In the genomic region with DNA sequence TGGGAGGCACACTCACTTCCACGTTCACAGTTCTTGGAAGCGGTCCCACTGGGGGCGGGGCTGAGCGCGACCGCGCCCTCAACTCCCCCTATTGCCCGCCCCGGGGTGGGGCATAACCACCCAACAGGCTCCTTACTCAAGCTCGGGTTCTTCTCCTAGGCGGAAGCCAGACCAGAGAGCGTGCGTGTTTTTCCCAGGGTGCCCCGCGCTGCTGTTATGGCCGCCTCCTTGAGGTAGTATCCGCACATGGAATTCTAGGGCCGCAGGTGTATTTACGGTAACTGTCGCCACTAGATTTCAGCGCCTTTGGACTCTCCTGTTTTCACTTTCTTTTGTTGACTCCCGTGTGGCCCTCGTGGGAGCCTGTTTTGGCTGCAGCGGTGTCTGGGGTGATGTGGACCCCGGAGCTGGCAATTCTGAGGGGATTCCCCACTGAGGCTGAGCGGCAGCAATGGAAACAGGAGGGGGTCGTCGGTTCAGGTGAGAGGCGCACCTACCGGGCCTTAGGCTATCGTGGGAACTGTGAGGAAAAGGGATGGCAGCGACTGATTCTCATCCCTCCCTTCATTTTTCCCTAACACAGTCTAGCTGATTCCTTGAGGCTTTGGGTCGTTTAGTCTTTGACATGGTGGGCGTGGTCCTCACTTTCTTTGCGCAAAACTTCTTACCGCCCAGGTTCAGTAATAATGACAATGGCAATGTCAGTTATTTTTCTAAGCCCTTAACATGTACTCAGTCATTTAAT, we compare ENCODE assay signal across 1 cellular context.
A peak's percentile ranks its signal among the peaks of the same experiment; 100 is the strongest.
TF ChIP-seq lines count a peak whose summit lies in the region.

A gene (plus strand): TSS at position 150 of the 745 bp plus-strand sequence. CDS start 243 bp downstream, at position 393.

TF ChIP-seq in WTC11, 78 proteins besides CTCF, POLR2A, EP300 and RAD21 (continued from another document):
- TF ChIP-seq, protein P1, sequence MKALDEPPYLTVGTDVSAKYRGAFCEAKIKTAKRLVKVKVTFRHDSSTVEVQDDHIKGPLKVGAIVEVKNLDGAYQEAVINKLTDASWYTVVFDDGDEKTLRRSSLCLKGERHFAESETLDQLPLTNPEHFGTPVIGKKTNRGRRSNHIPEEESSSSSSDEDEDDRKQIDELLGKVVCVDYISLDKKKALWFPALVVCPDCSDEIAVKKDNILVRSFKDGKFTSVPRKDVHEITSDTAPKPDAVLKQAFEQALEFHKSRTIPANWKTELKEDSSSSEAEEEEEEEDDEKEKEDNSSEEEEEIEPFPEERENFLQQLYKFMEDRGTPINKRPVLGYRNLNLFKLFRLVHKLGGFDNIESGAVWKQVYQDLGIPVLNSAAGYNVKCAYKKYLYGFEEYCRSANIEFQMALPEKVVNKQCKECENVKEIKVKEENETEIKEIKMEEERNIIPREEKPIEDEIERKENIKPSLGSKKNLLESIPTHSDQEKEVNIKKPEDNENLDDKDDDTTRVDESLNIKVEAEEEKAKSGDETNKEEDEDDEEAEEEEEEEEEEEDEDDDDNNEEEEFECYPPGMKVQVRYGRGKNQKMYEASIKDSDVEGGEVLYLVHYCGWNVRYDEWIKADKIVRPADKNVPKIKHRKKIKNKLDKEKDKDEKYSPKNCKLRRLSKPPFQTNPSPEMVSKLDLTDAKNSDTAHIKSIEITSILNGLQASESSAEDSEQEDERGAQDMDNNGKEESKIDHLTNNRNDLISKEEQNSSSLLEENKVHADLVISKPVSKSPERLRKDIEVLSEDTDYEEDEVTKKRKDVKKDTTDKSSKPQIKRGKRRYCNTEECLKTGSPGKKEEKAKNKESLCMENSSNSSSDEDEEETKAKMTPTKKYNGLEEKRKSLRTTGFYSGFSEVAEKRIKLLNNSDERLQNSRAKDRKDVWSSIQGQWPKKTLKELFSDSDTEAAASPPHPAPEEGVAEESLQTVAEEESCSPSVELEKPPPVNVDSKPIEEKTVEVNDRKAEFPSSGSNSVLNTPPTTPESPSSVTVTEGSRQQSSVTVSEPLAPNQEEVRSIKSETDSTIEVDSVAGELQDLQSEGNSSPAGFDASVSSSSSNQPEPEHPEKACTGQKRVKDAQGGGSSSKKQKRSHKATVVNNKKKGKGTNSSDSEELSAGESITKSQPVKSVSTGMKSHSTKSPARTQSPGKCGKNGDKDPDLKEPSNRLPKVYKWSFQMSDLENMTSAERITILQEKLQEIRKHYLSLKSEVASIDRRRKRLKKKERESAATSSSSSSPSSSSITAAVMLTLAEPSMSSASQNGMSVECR (CRISPR knock-in tag; IDR thresholded peaks at IDR 0.05; ENCODE audit: borderline replicate concordance), result peak; percentile 49; the same call in 1 of the 2 replicates
- TF ChIP-seq SP1 (CRISPR knock-in tag; conservative IDR thresholded peaks at IDR 0.05), result peak; percentile 67
- TF ChIP-seq, protein P2, sequence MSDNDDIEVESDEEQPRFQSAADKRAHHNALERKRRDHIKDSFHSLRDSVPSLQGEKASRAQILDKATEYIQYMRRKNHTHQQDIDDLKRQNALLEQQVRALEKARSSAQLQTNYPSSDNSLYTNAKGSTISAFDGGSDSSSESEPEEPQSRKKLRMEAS (CRISPR knock-in tag; IDR thresholded peaks at IDR 0.05), result peak; percentile 89; the same call in 1 of the 2 replicates
- peak; percentile 54; the same call in 1 of the 2 replicates for TF ChIP-seq FOXK1 (CRISPR knock-in tag; IDR thresholded peaks at IDR 0.05)
- no peak for TF ChIP-seq JUN (CRISPR knock-in tag; IDR thresholded peaks at IDR 0.05)
- 0 out of 2 replicates have a peak, but pooled peaks have one; percentile 15 for TF ChIP-seq TEAD4 (CRISPR knock-in tag; IDR thresholded peaks at IDR 0.05)
